Comparison of ENCODE assay signal across 8 cellular contexts in the genomic region with DNA sequence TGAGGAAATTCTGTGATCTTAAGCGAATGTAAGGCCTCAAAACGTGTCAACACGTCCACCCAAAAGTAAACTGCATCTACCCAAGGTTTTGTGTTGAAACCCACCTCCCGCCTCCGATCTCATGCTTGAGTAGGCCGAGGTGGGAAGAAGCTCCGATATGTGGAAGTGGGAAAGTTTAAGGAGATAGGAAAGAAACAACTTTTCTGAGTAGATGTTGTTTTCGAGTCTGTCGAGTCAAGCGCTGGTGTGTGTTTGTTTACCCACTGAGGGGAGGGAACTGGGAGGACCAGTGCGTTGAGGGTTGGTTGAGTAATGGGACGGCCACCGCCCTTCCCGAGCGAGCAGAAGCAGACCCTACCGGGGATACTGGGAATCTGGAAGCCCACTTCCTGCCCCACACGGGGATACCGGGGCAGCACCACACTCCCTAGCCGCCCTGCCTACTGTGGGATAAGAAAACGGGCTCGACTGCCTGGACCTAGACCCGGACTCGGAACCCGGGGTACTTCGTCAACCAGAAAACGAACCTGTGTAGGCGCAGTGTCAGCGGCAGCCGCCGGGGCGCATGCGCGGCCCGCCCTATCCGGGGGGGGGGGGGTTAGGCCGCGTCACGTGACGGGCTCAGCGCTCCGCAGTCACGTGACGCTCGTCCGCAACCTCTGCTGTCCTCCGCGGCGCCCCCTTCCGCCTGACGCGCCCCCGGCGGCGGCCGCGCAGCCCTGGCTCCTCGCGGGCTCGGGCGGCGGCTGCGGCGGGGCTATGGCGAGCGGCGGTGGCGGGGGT. TPM values are rescaled to one million over a fixed set of nuclear protein-coding genes. Genes with fewer than 3 reads are reported as not detected.
DNase-seq lines count a peak whose midpoint lies in the region; ATAC-seq and TF ChIP-seq lines count a peak whose summit lies in the region.

RETREG2 (plus strand) TSS at position 682 of the 783 bp plus-strand sequence; CDS start at position 760, 78 bp downstream.

- peaks cover 48% of the 10 kb centered on the region for H3K36me3 ChIP-seq in HUES6 (ENCODE audit: control insufficient read depth, insufficient read depth, low read length)
- H3K36me3 ChIP-seq in OCI-LY3 (replicated peaks; ENCODE audit: low read depth, low read length) = peaks cover 8% of the 10 kb centered on the region

- peak within 1 kb of the TSS; percentile 98 for H3K4me3 ChIP-seq in HUES6 (ENCODE audit: low read depth, low read length)
- peak within 1 kb of the TSS; percentile 97 for H3K4me3 ChIP-seq in OCI-LY3 (ENCODE audit: low read length)
- peak within 1 kb of the TSS; percentile 74 for H3K4me3 ChIP-seq in mononuclear cell (ENCODE audit: low read length)

- peak within 1 kb of the TSS; percentile 81 for H3K9ac ChIP-seq in HUES6 (ENCODE audit: low read length)
- H3K9ac ChIP-seq in OCI-LY3 (ENCODE audit: low read length) = peak within 1 kb of the TSS; percentile 99

- peak; percentile 8 for ATAC-seq in GM19468 (IDR thresholded peaks at IDR 0.05; ENCODE audit: extremely low read depth, unreplicated experiment)

- H3K4me2 ChIP-seq in OCI-LY3 (ENCODE audit: low read length) = peak within 1 kb of the TSS; percentile 99

- H3K4me1 ChIP-seq in HUES6 (ENCODE audit: control insufficient read depth, insufficient read depth, low read length) (peaks cover 12% of the 10 kb centered on the region), OCI-LY3 (ENCODE audit: low read length) (peaks cover 13% of the 10 kb centered on the region), mononuclear cell (ENCODE audit: insufficient read depth, low read length) (peaks cover 74% of the 10 kb centered on the region)

- H3K9me3 ChIP-seq in HUES6 (ENCODE audit: control insufficient read depth, insufficient read depth, low read depth, low read length) (no peaks in the 10 kb centered on the region), OCI-LY3 (ENCODE audit: insufficient read depth, low read length) (no peaks in the 10 kb centered on the region), mononuclear cell (ENCODE audit: low read depth, low read length) (no peaks in the 10 kb centered on the region)

- H2AFZ ChIP-seq in OCI-LY3 (ENCODE audit: low read depth, low read length) = peak within 1 kb of the TSS; percentile 36; the same call in 1 of the 2 replicates

- TF ChIP-seq CTCF in OCI-LY3 (IDR thresholded peaks at IDR 0.05; ENCODE audit: low read depth, low read length) = 0 out of 2 replicates have a peak, but pooled peaks have one; percentile 5

- no peaks in the 10 kb centered on the region for H4K20me1 ChIP-seq in OCI-LY3 (ENCODE audit: insufficient read depth, low read length)

- DNase-seq in COLO668 (lab: John Stamatoyannopoulos, UW; ENCODE audit: unreplicated experiment) (peak; percentile 91), epidermal melanocyte (ENCODE audit: insufficient read length, low spot score) (peak; percentile 93)
- peak; percentile 88 for DNase-seq in activated CD8-positive, alpha-beta memory T cell treated with anti-CD3 and anti-CD28 coated beads, Interleukin-2, amount 50 U/mL, for 48 hours
- peak; percentile 56 to 63 for DNase-seq in stimulated activated CD8-positive, alpha-beta memory T cell treated with anti-CD3 and anti-CD28 coated beads, Interleukin-4, amount 100 ng/mL, for 1 hour (ENCODE audit: low read depth in 2 of 2, low spot score in 1 of 2)

- H3K79me2 ChIP-seq in OCI-LY3 (ENCODE audit: low read length) = peaks cover 8% of the 10 kb centered on the region

- H3K27ac ChIP-seq in HUES6 (ENCODE audit: low read depth, low read length) = peak within 1 kb of the TSS; percentile 66; the same call in 1 of the 2 replicates
- peak within 1 kb of the TSS; percentile 98 for H3K27ac ChIP-seq in OCI-LY3 (ENCODE audit: low read length)

- H3K27me3 ChIP-seq in HUES6 (ENCODE audit: control insufficient read depth, insufficient read depth, low read length) = no peaks in the 10 kb centered on the region
- H3K27me3 ChIP-seq in OCI-LY3 (ENCODE audit: low read depth, low read length) = no peaks in the 10 kb centered on the region
- no peaks in the 10 kb centered on the region for H3K27me3 ChIP-seq in mononuclear cell (ENCODE audit: insufficient read depth, low read length)

RNA-seq across cellular contexts. Expression of gene RETREG2, which starts in this region (rescaled TPM):
- total RNA-seq in mononuclear cell = 64.0 TPM

Comparison
In these comparisons a context has a peak if more than half of its experiments do, and no peak if none do; other contexts are left out.
1. Peak in every context shown above with its lines: DNase-seq, ATAC-seq, H3K4me3 ChIP-seq and H3K27ac ChIP-seq.